In genomic region chr20:17469631-17470030, GRCh38 we compare ENCODE assay signal across 17 cellular contexts.
DNase-seq lines count a peak whose midpoint lies in the region; ATAC-seq and TF ChIP-seq lines count a peak whose summit lies in the region.
"Had no signal": no experiment of that assay in that cellular context is flagged by ENCODE, and none has a peak within 500 bp of the region (broad histone marks: within the 10 kb centered on the region; RNA-seq: fewer than 3 reads in every experiment).

No MANE protein-coding gene starts in this region.

- H3K36me3 ChIP-seq in right atrium auricular region, result no peaks in the 10 kb centered on the region
- H3K36me3 ChIP-seq: BLaER1 treated with 17β-estradiol and CSF1 and Interleukin-3, amounts not matched to agents 10 nM and 100 nM had no signal

- ATAC-seq in Right ventricle myocardium superior (ENCODE audit: poor library complexity) (no peak), GM18517 (IDR thresholded peaks at IDR 0.05; ENCODE audit: unreplicated experiment) (no peak)
- ATAC-seq: A549; CD8-positive, alpha-beta T cell had no signal

- intact Hi-C loops in Right ventricle myocardium superior (cut with DNase I), result no loop called here

- H3K27me3 ChIP-seq in right atrium auricular region, result no peaks in the 10 kb centered on the region
- H3K27me3 ChIP-seq: BLaER1 treated with 17β-estradiol and CSF1 and Interleukin-3, amounts not matched to agents 10 nM and 100 nM had no signal

- no peaks in the 10 kb centered on the region for H3K4me1 ChIP-seq in right atrium auricular region
- H3K4me1 ChIP-seq: A549, Caco-2 had no signal

- no peak overlapping the region for H3K4me3 ChIP-seq in right atrium auricular region
- H3K4me3 ChIP-seq in foreskin fibroblast (ENCODE audit: low read depth in 1 of 2, low read length in 2 of 2), result no peak overlapping the region
- H3K4me3 ChIP-seq: A549; BLaER1 treated with 17β-estradiol and CSF1 and Interleukin-3, amounts not matched to agents 10 nM and 100 nM had no signal

- peaks cover 0 to 2% of the 10 kb centered on the region in 2 donors for H3K9me3 ChIP-seq in right atrium auricular region
- H3K9me3 ChIP-seq: A549, Caco-2 had no signal

- DNase-seq in right atrium auricular region (ENCODE audit: low spot score) (peak; percentile 5), Right ventricle myocardium superior (no peak), ecto neural progenitor cell (ENCODE audit: low spot score) (peak; percentile 6), islet precursor cell (peak; percentile 37), foreskin fibroblast (no peak)
- DNase-seq: AML-193; Caco-2; Calu3; CD4-positive, alpha-beta T cell; CD8-positive, alpha-beta T cell; DMS79 treated with DMSO at 0.1 percent for 48 hours; GF-D8 had no signal

- no peak for TF ChIP-seq CTCF in right atrium auricular region (IDR thresholded peaks at IDR 0.05)
- no peak for TF ChIP-seq CTCF in foreskin fibroblast (IDR thresholded peaks at IDR 0.05; ENCODE audit: low read depth, low read length)

- no peak overlapping the region for H3K27ac ChIP-seq in right atrium auricular region
- H3K27ac ChIP-seq: 22Rv1; A549; BLaER1 treated with 17β-estradiol and CSF1 and Interleukin-3, amounts not matched to agents 10 nM and 100 nM; C4-2B had no signal

Comparison
In these comparisons a context has a peak if more than half of its experiments do, and no peak if none do; other contexts are left out.
1. DNase-seq: peak in right atrium auricular region (single experiment), ecto neural progenitor cell (single experiment) and islet precursor cell (single experiment); none in Right ventricle myocardium superior (single experiment) and foreskin fibroblast (0 of 2).